ENCODE assay signal across 1 cellular context in the genomic region with DNA sequence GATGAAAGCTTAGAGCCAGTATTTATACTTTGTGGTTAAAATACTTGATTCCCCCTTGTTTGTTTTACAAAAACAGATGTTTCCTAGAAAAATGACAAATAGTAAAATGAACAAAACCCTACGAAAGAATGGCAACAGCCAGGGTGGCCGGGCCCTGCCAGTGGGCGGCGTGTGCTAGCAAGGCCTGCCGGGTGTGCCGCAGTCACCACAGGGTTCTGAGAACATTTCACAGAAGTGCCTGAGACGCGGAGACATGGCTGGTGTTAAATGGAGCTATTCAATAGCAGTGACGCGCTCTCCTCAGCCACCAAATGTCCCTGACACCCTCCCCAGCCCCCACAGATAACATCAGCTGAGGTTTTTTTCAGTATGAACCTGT.
TF ChIP-seq lines count a peak whose summit lies in the region.

No MANE protein-coding gene starts in this region.

TF ChIP-seq in endothelial cell of umbilical vein, 7 proteins besides CTCF, POLR2A, EP300 and RAD21:
- TF ChIP-seq FOS (IDR thresholded peaks at IDR 0.05; ENCODE audit: borderline replicate concordance, insufficient read depth, low read length) = no peak
